In genomic region chr2:29115797-29116781, GRCh38 we compare ENCODE assay signal across 8 cellular contexts. TPM values are rescaled to one million over a fixed set of nuclear protein-coding genes. Genes with fewer than 3 reads are reported as not detected.
DNase-seq lines count a peak whose midpoint lies in the region; ATAC-seq and TF ChIP-seq lines count a peak whose summit lies in the region.

No MANE protein-coding gene starts in this region.

- H3K27ac ChIP-seq in ascending aorta, result peak overlapping the region; percentile 57 to 73

- H3K36me3 ChIP-seq in ascending aorta, result no peaks in the 10 kb centered on the region

- H3K4me3 ChIP-seq in ascending aorta, result peak overlapping the region; percentile 74 to 86

- no peak for TF ChIP-seq CTCF in ascending aorta (IDR thresholded peaks at IDR 0.05)

- H3K4me1 ChIP-seq in ascending aorta, result peaks cover 0 to 14% of the 10 kb centered on the region in 2 donors

- intact Hi-C loops in ascending aorta (cut with DNase I), result loop anchor here (5.0 to 10.0 kb wide), 2 partner anchors 81 to 1029 kb away; partner anchors contain the start of gene YPEL5

- DNase-seq in AG08395 (ENCODE audit: low spot score) (peak; percentile 58), T-helper 1 cell (peak; percentile 30 to 91 (median 54)), ascending aorta (ENCODE audit: low spot score in 2 of 2) (peak; percentile 39 to 81), hippocampal formation (lab: John Stamatoyannopoulos, UW) (peak; percentile 58 to 71), retina (peak; percentile 82), cortex of kidney (lab: John Stamatoyannopoulos, UW) (no peak)

- peak; percentile 53 for ATAC-seq in GM18909 (IDR thresholded peaks at IDR 0.05; ENCODE audit: poor library complexity, unreplicated experiment)
- peak; percentile 38 for ATAC-seq in HG03432 (IDR thresholded peaks at IDR 0.05; ENCODE audit: unreplicated experiment)

- H3K27me3 ChIP-seq in ascending aorta, result no peaks in the 10 kb centered on the region

- no peaks in the 10 kb centered on the region for H3K9me3 ChIP-seq in ascending aorta

RNA-seq across cellular contexts. Expression of gene CLIP4, which starts 0.9 kb away (rescaled TPM):
- total RNA-seq in ascending aorta, result 9.5 TPM

RNA-seq across cellular contexts. Expression of gene PCARE, which starts 41.8 kb away (rescaled TPM):
- total RNA-seq in ascending aorta, result not detected
